16 cellular contexts compared by ENCODE assay signal in the genomic region with DNA sequence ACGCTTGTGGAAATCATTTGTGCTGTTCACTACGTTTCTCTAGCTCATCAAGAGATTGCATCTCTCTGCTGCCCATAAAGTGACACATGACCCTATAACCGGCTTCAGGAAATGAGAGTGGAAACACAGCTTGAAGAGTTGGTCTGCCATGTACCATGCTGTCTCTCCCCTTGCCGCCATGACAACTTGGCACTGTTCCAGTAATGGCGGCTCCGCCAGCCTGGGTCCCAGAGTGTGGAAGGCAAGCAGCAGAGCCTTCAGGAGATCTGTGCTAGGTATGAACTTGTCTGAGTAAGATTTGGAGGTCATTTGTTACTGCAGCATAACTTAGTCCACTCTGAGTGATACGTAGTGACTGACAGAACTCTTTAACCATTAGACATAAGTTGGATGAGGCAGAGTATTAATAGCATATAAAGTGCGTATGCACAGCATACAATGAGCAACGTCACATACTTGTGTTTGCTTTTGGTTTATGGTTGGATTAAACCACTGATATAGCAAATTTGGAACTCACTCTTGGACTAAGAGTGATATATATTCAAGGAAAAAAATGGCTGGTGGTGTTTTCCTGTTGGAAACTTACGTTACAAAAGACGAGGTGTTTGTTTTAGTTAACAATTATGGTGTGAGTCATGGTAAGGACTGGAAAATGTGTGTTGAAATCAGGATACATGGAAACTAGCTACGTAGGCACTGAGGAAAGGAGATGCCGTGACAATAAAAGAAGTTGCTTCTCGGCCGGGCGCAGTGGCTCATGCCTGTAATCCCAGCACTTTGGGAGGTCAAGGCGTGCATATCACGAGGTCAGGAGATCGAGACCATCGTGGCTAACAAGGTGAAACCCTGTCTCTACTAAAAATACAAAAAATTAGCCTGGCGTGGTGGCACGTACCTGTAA. TPM values are rescaled to one million over a fixed set of nuclear protein-coding genes. Genes with fewer than 3 reads are reported as not detected.
DNase-seq lines count a peak whose midpoint lies in the region; ATAC-seq and TF ChIP-seq lines count a peak whose summit lies in the region.
"Had no signal": no experiment of that assay in that cellular context is flagged by ENCODE, and none has a peak within 500 bp of the region (broad histone marks: within the 10 kb centered on the region; RNA-seq: fewer than 3 reads in every experiment).

No MANE protein-coding gene starts in this region.

- H2AFZ ChIP-seq in GM23248: no peak overlapping the region
- H2AFZ ChIP-seq in fibroblast of lung (ENCODE audit: low read length): no peak overlapping the region

- H3K9me3 ChIP-seq in GM23248 (ENCODE audit: low read depth) (no peaks in the 10 kb centered on the region), fibroblast of lung (ENCODE audit: control insufficient read depth, insufficient read depth, low read depth, low read length) (no peaks in the 10 kb centered on the region)
- H3K9me3 ChIP-seq: BLaER1, MG63 had no signal

- H3K4me2 ChIP-seq in GM23248 (ENCODE audit: unreplicated experiment) (no peak overlapping the region), fibroblast of lung (ENCODE audit: extremely low read depth, insufficient read depth, low read length) (no peak overlapping the region)
- H3K4me2 ChIP-seq: BLaER1 had no signal

- no peak overlapping the region for H3K9ac ChIP-seq in GM23248
- no peak overlapping the region for H3K9ac ChIP-seq in fibroblast of lung (ENCODE audit: insufficient read depth, low read length)
- H3K9ac ChIP-seq: BLaER1 had no signal

- H3K36me3 ChIP-seq in GM23248 (ENCODE audit: low read depth): no peaks in the 10 kb centered on the region
- no peaks in the 10 kb centered on the region for H3K36me3 ChIP-seq in fibroblast of lung (ENCODE audit: control insufficient read depth, insufficient read depth, low read length)
- H3K36me3 ChIP-seq: BLaER1, MG63 had no signal

- ATAC-seq in GM18519 (IDR thresholded peaks at IDR 0.05; ENCODE audit: low FRiP score, unreplicated experiment): no peak
- ATAC-seq: stimulated activated memory B cell treated with anti-CD40 and anti-IgM and Interleukin-4, amounts not matched to agents 10 μg/mL and 1 μg/mL and 100 μg/mL, for 72 hours had no signal

- H3K4me3 ChIP-seq in GM23248 (no peak overlapping the region), fibroblast of lung (replicated peaks in 1 of 4; ENCODE audit: control extremely low read depth in 1 of 4, insufficient read depth in 1 of 4, low read depth in 3 of 4, low read length in 4 of 4) (no peak overlapping the region)
- H3K4me3 ChIP-seq: BLaER1, MG63, SK-N-MC had no signal

- in situ Hi-C loops in GM23248 (cut with MboI): no loop called here

- TF ChIP-seq CTCF in fibroblast of lung (conservative IDR thresholded peaks at IDR 0.05 in 1 of 2, IDR thresholded peaks at IDR 0.05 in 1 of 2; ENCODE audit: low read depth in 1 of 2, low read length in 2 of 2): no peak

- H3K79me2 ChIP-seq in GM23248 (ENCODE audit: insufficient read depth): no peaks in the 10 kb centered on the region
- H3K79me2 ChIP-seq in fibroblast of lung (ENCODE audit: control insufficient read depth, insufficient read depth, low read length): no peaks in the 10 kb centered on the region

- H3K9me2 ChIP-seq in GM23248 (ENCODE audit: insufficient read depth): no peaks in the 10 kb centered on the region

- WGBS in GM23248 (ENCODE audit: low coverage in 1 of 2, low lambda C conversion rate in 2 of 2, missing lambda C conversion rate in 2 of 2), 2 experiments: 72 to 75% methylated on average over 22 of the region's 22 CpGs

- peaks cover 34% of the 10 kb centered on the region for H3K4me1 ChIP-seq in GM23248 (ENCODE audit: insufficient read depth)
- H3K4me1 ChIP-seq in fibroblast of lung (ENCODE audit: control insufficient read depth, extremely low read depth, insufficient read depth, low read length): no peaks in the 10 kb centered on the region
- H3K4me1 ChIP-seq: BLaER1 had no signal

- DNase-seq in A172 (ENCODE audit: low spot score): peak; percentile 32
- peak; percentile 64 for DNase-seq in GM23248
- DNase-seq in SHP77 (lab: John Stamatoyannopoulos, UW): peak; percentile 73 to 82
- DNase-seq in fibroblast of lung (ENCODE audit: low read depth in 2 of 2): peak; percentile 80 to 85
- no peak for DNase-seq in NCI-H1092 (lab: John Stamatoyannopoulos, UW)
- no peak for DNase-seq in NCI-H1048 (lab: John Stamatoyannopoulos, UW)
- DNase-seq in activated naive CD4-positive, alpha-beta T cell treated with anti-CD3 and anti-CD28 coated beads, Interleukin-2, amount 50 U/mL, for 16 hours: no peak
- DNase-seq: amniotic stem cell; effector CD4-positive, alpha-beta T cell; MG63; NCI-H446 treated with DMSO at 0.1 percent for 48 hours had no signal

- peaks cover 26% of the 10 kb centered on the region for H3F3A ChIP-seq in GM23248 (ENCODE audit: insufficient read depth)

- H3K27ac ChIP-seq in GM23248 (0 out of 2 replicates have a peak overlapping the region, but pooled peaks have one; percentile 64), fibroblast of lung (ENCODE audit: insufficient read depth, low read length) (no peak overlapping the region)
- H3K27ac ChIP-seq: BLaER1, SK-N-MC had no signal

- no peaks in the 10 kb centered on the region for H4K20me1 ChIP-seq in GM23248 (ENCODE audit: insufficient read depth)
- no peaks in the 10 kb centered on the region for H4K20me1 ChIP-seq in fibroblast of lung (ENCODE audit: control insufficient read depth, extremely low read depth, insufficient read depth, low read length)
- H4K20me1 ChIP-seq: BLaER1 had no signal

- H3K27me3 ChIP-seq in GM23248 (replicated peaks; ENCODE audit: insufficient read depth) (no peaks in the 10 kb centered on the region), fibroblast of lung (ENCODE audit: control insufficient read depth, insufficient read depth, low read length) (no peaks in the 10 kb centered on the region)
- H3K27me3 ChIP-seq: BLaER1, MG63 had no signal

RNA-seq across cellular contexts. Expression of a gene that starts 24.4 kb away (rescaled TPM):
- 45.4 and 53.0 TPM in 2 replicates for total RNA-seq in A172 (2014; rRNA removed; shearing (Covaris generic))
- total RNA-seq in GM23248 (2014; rRNA removed; shearing (Covaris generic)): 45.0 and 67.2 TPM in 2 replicates
- 124 and 126 TPM in 2 replicates for polyA plus RNA-seq in GM23248 (2016; fragmentation: Nextera tagmentation; extraction: Ambion mirVana)
- total RNA-seq in fibroblast of lung: 74.0 and 99.1 TPM in 2 replicates
- 191 and 269 TPM in 2 replicates for polyA plus RNA-seq in fibroblast of lung
- polyA plus RNA-seq in fibroblast of lung (2012): 97.4 and 142 TPM in 2 replicates
- 469 and 573 TPM in 2 replicates for polyA minus RNA-seq in fibroblast of lung (ENCODE audit: low replicate concordance)

RNA-seq across cellular contexts. Expression of a gene that starts 51.9 kb away (rescaled TPM):
- not detected in 2 replicates for total RNA-seq in A172 (2014; rRNA removed; shearing (Covaris generic))
- total RNA-seq in GM23248 (2014; rRNA removed; shearing (Covaris generic)): not detected in 2 replicates
- polyA plus RNA-seq in GM23248 (2016; fragmentation: Nextera tagmentation; extraction: Ambion mirVana): not detected in 2 replicates
- 0.33 and 0.77 TPM in 2 replicates for total RNA-seq in fibroblast of lung
- 0.19 and 0.52 TPM in 2 replicates for polyA plus RNA-seq in fibroblast of lung
- polyA plus RNA-seq in fibroblast of lung (2012): 0.59 TPM in 1 of 2 replicates, not detected in the other
- not detected in 2 replicates for polyA minus RNA-seq in fibroblast of lung (ENCODE audit: low replicate concordance)
- total RNA-seq: mesenteric fat pad had no signal

Comparison
In these comparisons a context has a peak if more than half of its experiments do, and no peak if none do; other contexts are left out.
1. DNase-seq: peak in A172 (single experiment), GM23248 (single experiment), SHP77 (2 of 2) and fibroblast of lung (2 of 2); none in NCI-H1092 (single experiment), NCI-H1048 (single experiment) and activated naive CD4-positive, alpha-beta T cell treated with anti-CD3 and anti-CD28 coated beads, Interleukin-2, amount 50 U/mL, for 16 hours (single experiment).